14 cellular contexts compared by ENCODE assay signal in genomic region chr2:241375300-241375699, GRCh38. TPM values are rescaled to one million over a fixed set of nuclear protein-coding genes. Genes with fewer than 3 reads are reported as not detected.
DNase-seq lines count a peak whose midpoint lies in the region; ATAC-seq, FAIRE-seq and TF ChIP-seq lines count a peak whose summit lies in the region.
"Had no signal": no experiment of that assay in that cellular context is flagged by ENCODE, and none has a peak within 500 bp of the region (broad histone marks: within the 10 kb centered on the region; RNA-seq: fewer than 3 reads in every experiment).

No MANE protein-coding gene starts in this region.

- H3K4me3 ChIP-seq in A549, result no peak overlapping the region
- no peak overlapping the region for H3K4me3 ChIP-seq in PC-3 (ENCODE audit: low read length)
- H3K4me3 ChIP-seq in parathyroid adenoma (ENCODE audit: low read depth, low read length), result no peak overlapping the region
- H3K4me3 ChIP-seq: SJSA1 had no signal

- TF ChIP-seq POLR2A in A549 (IDR thresholded peaks at IDR 0.05; ENCODE audit: low read length), result no peak
- no peak for TF ChIP-seq POLR2A in GM12892 (IDR thresholded peaks at IDR 0.05; ENCODE audit: low read depth, low read length)

- H3F3A ChIP-seq in PC-3 (ENCODE audit: low read length, unreplicated experiment), result no peaks in the 10 kb centered on the region

- DNase-seq in A549 (ENCODE audit: low read depth in 1 of 2, low spot score in 1 of 2) (no peak), PC-3 (peak; percentile 27), epithelial cell of prostate (ENCODE audit: low read depth, low spot score) (no peak), RCC 7860 (ENCODE audit: low spot score) (no peak), GM12892 (ENCODE audit: insufficient read length) (no peak)
- DNase-seq: CD4-positive, alpha-beta T cell; DND-41; H9; NCI-H1930; NCI-H524 had no signal

- CTCF ChIA-PET in A549 (lab: Yijun Ruan, JAX), result interaction anchor here (0.7 to 1.3 kb wide), 3 partner anchors 9 to 66 kb away, joined by 3 read pairs; no protein-coding TSS in a partner anchor
- CTCF ChIA-PET in PC-3 (lab: Charles Lee), result no interaction called here

- no peaks in the 10 kb centered on the region for H3K4me1 ChIP-seq in A549
- H3K4me1 ChIP-seq in PC-3 (ENCODE audit: insufficient read depth, low read length), result peaks cover 19% of the 10 kb centered on the region
- H3K4me1 ChIP-seq in parathyroid adenoma, result peaks cover 53% of the 10 kb centered on the region

- no peak overlapping the region for H3K4me2 ChIP-seq in A549
- peak overlapping the region; percentile 54; the same call in 1 of the 2 replicates for H3K4me2 ChIP-seq in PC-3 (ENCODE audit: low read length)
- H3K4me2 ChIP-seq in parathyroid adenoma (ENCODE audit: low read length), result peak overlapping the region; percentile 55

- WGBS in A549 (ENCODE audit: missing lambda C conversion rate), result 96% methylated on average over 1 of the region's 1 CpG

- intact Hi-C loops in PC-3 (cut with micrococcal nuclease), result loop anchor here (1.0 kb wide), 1 partner anchor 35 kb away; no protein-coding TSS in a partner anchor

- H3K79me2 ChIP-seq in PC-3 (ENCODE audit: low read length), result peaks cover 60% of the 10 kb centered on the region
- peaks cover 45% of the 10 kb centered on the region for H3K79me2 ChIP-seq in parathyroid adenoma

- H3K27me3 ChIP-seq in PC-3 (ENCODE audit: low read length) (no peaks in the 10 kb centered on the region), parathyroid adenoma (ENCODE audit: control insufficient read depth, insufficient read depth, low read length) (no peaks in the 10 kb centered on the region)
- H3K27me3 ChIP-seq: SJSA1 had no signal

- H3K27ac ChIP-seq in A549, result no peak overlapping the region
- H3K27ac ChIP-seq in PC-3 (ENCODE audit: low read length), result 0 out of 2 replicates have a peak overlapping the region, but pooled peaks have one; percentile 22
- peak overlapping the region; percentile 27 for H3K27ac ChIP-seq in epithelial cell of prostate
- peak overlapping the region; percentile 86 for H3K27ac ChIP-seq in parathyroid adenoma
- H3K27ac ChIP-seq: SJSA1 had no signal

- ATAC-seq in A549, result no peak
- ATAC-seq in PC-3, result peak; percentile 64
- ATAC-seq in GM18517 (IDR thresholded peaks at IDR 0.05; ENCODE audit: unreplicated experiment), result no peak
- ATAC-seq in GM18861 (IDR thresholded peaks at IDR 0.05; ENCODE audit: unreplicated experiment), result no peak

- no peaks in the 10 kb centered on the region for H3K9me2 ChIP-seq in PC-3 (replicated peaks; ENCODE audit: low read length)

- POLR2A ChIA-PET in A549 (lab: Yijun Ruan, JAX) (no interaction called here), PC-3 (lab: Charles Lee; ENCODE audit: unreplicated experiment) (no interaction called here)

- no peaks in the 10 kb centered on the region for H3K9me3 ChIP-seq in A549
- H3K9me3 ChIP-seq in PC-3 (ENCODE audit: low read length), result no peaks in the 10 kb centered on the region
- no peaks in the 10 kb centered on the region for H3K9me3 ChIP-seq in parathyroid adenoma (ENCODE audit: control insufficient read depth, low read length)
- H3K9me3 ChIP-seq: SJSA1 had no signal

- H3K9ac ChIP-seq in PC-3 (ENCODE audit: low read length) (no peak overlapping the region), parathyroid adenoma (no peak overlapping the region)

- FAIRE-seq in A549 (lab: Jason Lieb, UNC) (no peak), RCC 7860 (lab: Jason Lieb, UNC) (no peak), GM12892 (lab: Jason Lieb, UNC) (no peak)

- no TSS peak for BruUV-seq in PC-3 (replicated peaks; lab: Mats Ljungman, UMichigan)

- no peak for TF ChIP-seq EP300 in A549 (IDR thresholded peaks at IDR 0.05)

- H4K20me1 ChIP-seq in PC-3 (ENCODE audit: low read length), result no peaks in the 10 kb centered on the region

- TF ChIP-seq RAD21 in A549 (conservative IDR thresholded peaks at IDR 0.05 in 1 of 2, IDR thresholded peaks at IDR 0.05 in 1 of 2), result no peak

- peaks cover 22% of the 10 kb centered on the region for H3K36me3 ChIP-seq in PC-3 (ENCODE audit: low read depth, low read length)
- no peaks in the 10 kb centered on the region for H3K36me3 ChIP-seq in parathyroid adenoma (ENCODE audit: control insufficient read depth, insufficient read depth, low read length)

- TF ChIP-seq CTCF in A549 (IDR thresholded peaks at IDR 0.05) (no peak), PC-3 (conservative IDR thresholded peaks at IDR 0.05; ENCODE audit: low read depth, low read length) (no peak), parathyroid adenoma (IDR thresholded peaks at IDR 0.05) (no peak)

- H2AFZ ChIP-seq in PC-3 (ENCODE audit: low read length) (no peak overlapping the region), parathyroid adenoma (no peak overlapping the region)

TF ChIP-seq in A549, 52 proteins besides CTCF, POLR2A, EP300 and RAD21:
- TF ChIP-seq FOSL2 (IDR thresholded peaks at IDR 0.05), result no peak
- peak; percentile 27; the same call in 1 of the 2 replicates for TF ChIP-seq FOSL2 (CRISPR knock-in tag; IDR thresholded peaks at IDR 0.05)
- no peak for TF ChIP-seq MYC (IDR thresholded peaks at IDR 0.05; ENCODE audit: borderline replicate concordance, low read length)

RNA-seq across cellular contexts. Expression of gene FARP2, which starts 19.2 kb away (rescaled TPM):
- polyA plus RNA-seq in A549 (2011; rRNA removed) (29.1 and 34.9 TPM in 2 replicates), A549 (2017; fragmentation: RNase III; extraction: RNeasy Plus Mini Kit Qiagen cat#74134 plus additional on column Dnase treatment) (16.0 to 18.8 TPM (median 17.0 TPM) in 3 replicates)
- polyA plus RNA-seq in A549 (2012; cell fraction: cytosol; rRNA removed), result 12.5 and 16.1 TPM in 2 replicates
- polyA plus RNA-seq in A549 (2012; cell fraction: nucleus; rRNA removed), result 28.9 and 44.5 TPM in 2 replicates
- 61.8 and 62.5 TPM in 2 replicates for polyA minus RNA-seq in A549 (2011; rRNA and poly(A)+ RNA removed)
- 24.5 and 29.9 TPM in 2 replicates for total RNA-seq in PC-3 (2014; rRNA removed)
- 26.3 TPM for polyA plus RNA-seq in GM12892 (2012; ENCODE audit: missing spikeins)

RNA-seq across cellular contexts. Expression of gene SEPTIN2, which starts 59.6 kb away (rescaled TPM):
- polyA plus RNA-seq in A549 (2011; rRNA removed) (660 and 762 TPM in 2 replicates), A549 (2017; fragmentation: RNase III; extraction: RNeasy Plus Mini Kit Qiagen cat#74134 plus additional on column Dnase treatment) (341 to 359 TPM (median 358 TPM) in 3 replicates)
- 183 and 200 TPM in 2 replicates for polyA plus RNA-seq in A549 (2012; cell fraction: cytosol; rRNA removed)
- 107 and 190 TPM in 2 replicates for polyA plus RNA-seq in A549 (2012; cell fraction: nucleus; rRNA removed)
- polyA minus RNA-seq in A549 (2011; rRNA and poly(A)+ RNA removed), result 343 and 364 TPM in 2 replicates
- 185 and 207 TPM in 2 replicates for total RNA-seq in PC-3 (2014; rRNA removed)
- polyA plus RNA-seq in GM12892 (2012; ENCODE audit: missing spikeins), result 241 TPM

RNA-seq across cellular contexts. Expression of gene HDLBP, which starts 59.8 kb away (rescaled TPM):
- polyA plus RNA-seq in A549 (2011; rRNA removed), result 292 and 330 TPM in 2 replicates
- polyA plus RNA-seq in A549 (2012; cell fraction: cytosol; rRNA removed), result 204 and 209 TPM in 2 replicates
- 276 and 324 TPM in 2 replicates for polyA plus RNA-seq in A549 (2012; cell fraction: nucleus; rRNA removed)
- 237 to 256 TPM (median 248 TPM) in 3 replicates for polyA plus RNA-seq in A549 (2017; fragmentation: RNase III; extraction: RNeasy Plus Mini Kit Qiagen cat#74134 plus additional on column Dnase treatment)
- polyA minus RNA-seq in A549 (2011; rRNA and poly(A)+ RNA removed), result 657 and 686 TPM in 2 replicates
- 410 and 505 TPM in 2 replicates for total RNA-seq in PC-3 (2014; rRNA removed)
- polyA plus RNA-seq in GM12892 (2012; ENCODE audit: missing spikeins), result 138 TPM

Comparison
In these comparisons a context has a peak if more than half of its experiments do, and no peak if none do; other contexts are left out.
1. H3K27ac ChIP-seq: peak in PC-3 (single experiment), epithelial cell of prostate (single experiment) and parathyroid adenoma (single experiment); none in A549 (0 of 2).